ENCODE assay signal across 9 cellular contexts in the genomic region with DNA sequence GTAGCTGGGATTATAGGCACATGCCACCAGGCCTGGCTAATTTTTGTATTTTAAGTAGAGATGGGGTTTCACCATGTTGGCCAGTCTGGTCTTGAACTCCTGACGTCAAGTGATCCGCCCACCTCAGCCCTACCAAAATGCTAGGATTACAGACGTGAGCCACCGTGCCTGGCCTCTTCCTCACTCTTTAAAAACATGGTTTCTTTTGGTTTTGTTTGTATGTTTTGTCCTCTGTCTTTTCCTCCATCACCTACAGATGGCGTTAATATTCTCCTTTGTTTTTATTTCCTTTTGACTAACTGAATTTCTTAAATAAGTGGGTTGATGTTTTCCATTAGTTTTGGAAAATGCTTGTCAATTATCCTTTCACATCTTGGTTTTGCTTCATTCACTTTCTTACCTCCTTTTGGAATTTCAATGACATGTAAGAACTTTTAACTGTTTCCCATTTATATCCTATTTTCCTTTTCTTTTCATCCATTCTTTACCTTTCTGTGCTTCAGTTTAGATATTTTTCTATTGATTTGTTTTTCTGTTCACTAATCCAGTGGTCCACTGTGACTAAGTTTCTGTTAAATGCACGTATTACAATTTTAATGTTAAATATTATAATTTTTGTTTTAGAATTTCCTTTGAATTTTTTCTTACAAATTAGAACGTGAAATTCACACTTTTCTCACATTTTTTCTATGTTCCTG.
DNase-seq lines count a peak whose midpoint lies in the region; ATAC-seq and TF ChIP-seq lines count a peak whose summit lies in the region.
"Had no signal": no experiment of that assay in that cellular context is flagged by ENCODE, and none has a peak within 500 bp of the region (broad histone marks: within the 10 kb centered on the region; RNA-seq: fewer than 3 reads in every experiment).

No MANE protein-coding gene starts in this region.

- H3K4me3 Mint-ChIP-seq in CD14-positive monocyte: no peak overlapping the region

- TF ChIP-seq POLR2A in GM18505 (IDR thresholded peaks at IDR 0.05; ENCODE audit: borderline replicate concordance, extremely low read depth, insufficient read depth, insufficient read length): no peak

- in situ Hi-C loops in GM13977 (cut with MboI; ENCODE audit: low pct_unique_long_range_greater_than_20kb, low sequenced_read_pairs, unreplicated experiment): loop anchor here (10.0 kb wide), 1 partner anchor 76 kb away; no protein-coding TSS in a partner anchor

- peaks cover 0 to 1% (median 0%) of the 10 kb centered on the region in 7 donors for H3K9me3 Mint-ChIP-seq in CD14-positive monocyte

- H3K27me3 Mint-ChIP-seq in CD14-positive monocyte (ENCODE audit: low read depth in 3 of 3): peaks cover 3 to 26% (median 15%) of the 10 kb centered on the region in 3 donors

- H3K36me3 Mint-ChIP-seq in CD14-positive monocyte: no peaks in the 10 kb centered on the region

- DNase-seq in CD14-positive monocyte (ENCODE audit: low spot score) (no peak), GM13977 (ENCODE audit: low spot score) (no peak), SW 1271 (lab: John Stamatoyannopoulos, UW) (peak; percentile 13 to 54), iris pigment epithelial cell (ENCODE audit: low read depth) (peak; percentile 34), mucosa of gallbladder (ENCODE audit: low spot score) (no peak), coronary artery (ENCODE audit: low spot score) (no peak)
- no peak for DNase-seq in activated CD4-positive, CD25-positive, alpha-beta regulatory T cell (lab: John Stamatoyannopoulos, UW)
- DNase-seq: RPMI8226 had no signal

- H3K4me1 Mint-ChIP-seq in CD14-positive monocyte: peaks cover 8% of the 10 kb centered on the region

- no peak overlapping the region for H3K27ac ChIP-seq in coronary artery

- no peak overlapping the region for H3K27ac Mint-ChIP-seq in CD14-positive monocyte

- no peak for ATAC-seq in GM18505 (IDR thresholded peaks at IDR 0.05; ENCODE audit: unreplicated experiment)

- no peak overlapping the region for H3K4me3 ChIP-seq in coronary artery

- intact Hi-C loops in CD14-positive monocyte (cut with micrococcal nuclease): loop anchor here in 1 of 2 donors (10.0 kb wide), 1 partner anchor 76 kb away; no protein-coding TSS in a partner anchor

- TF ChIP-seq CTCF in CD14-positive monocyte (IDR thresholded peaks at IDR 0.05): peak; percentile 43
- peak; percentile 43 for TF ChIP-seq CTCF in GM13977 (IDR thresholded peaks at IDR 0.05; ENCODE audit: extremely low read depth, insufficient read depth, missing control alignments)
- TF ChIP-seq CTCF in coronary artery (IDR thresholded peaks at IDR 0.05): no peak

Comparison
In these comparisons a context has a peak if more than half of its experiments do, and no peak if none do; other contexts are left out.
1. DNase-seq: peak in SW 1271 (2 of 2) and iris pigment epithelial cell (single experiment); none in CD14-positive monocyte (single experiment), GM13977 (single experiment), mucosa of gallbladder (single experiment), activated CD4-positive, CD25-positive, alpha-beta regulatory T cell (0 of 4) and coronary artery (single experiment).